In genomic region chr10:102394079-102394800, GRCh38 we compare ENCODE assay signal across 8 cellular contexts. TPM values are rescaled to one million over a fixed set of nuclear protein-coding genes. Genes with fewer than 3 reads are reported as not detected.
A peak's percentile ranks its signal among the peaks of the same experiment; 100 is the strongest.
DNase-seq lines count a peak whose midpoint lies in the region; ATAC-seq and TF ChIP-seq lines count a peak whose summit lies in the region.

No MANE protein-coding gene starts in this region.

- peaks cover 18% of the 10 kb centered on the region for H3K36me3 Mint-ChIP-seq in activated CD4-positive, alpha-beta T cell treated with anti-CD3 and anti-CD28 coated beads, Interleukin-2, amount 10 ng/mL, durations not matched to agents 7 days and 5 days (ENCODE audit: low read depth)

- POLR2A ChIA-PET in activated CD4-positive, alpha-beta T cell treated with anti-CD3 and anti-CD28 coated beads, Interleukin-2, amount 10 ng/mL, durations not matched to agents 7 days and 5 days (lab: Charles Lee) = interaction anchor here (0.6 kb wide), 2 partner anchors 63 to 1098 kb away, joined by 3 to 5 read pairs; no protein-coding TSS in a partner anchor

- ATAC-seq in GM18520 (IDR thresholded peaks at IDR 0.05; ENCODE audit: unreplicated experiment) = peak; percentile 72
- peak; percentile 64 for ATAC-seq in HG03060 (IDR thresholded peaks at IDR 0.05; ENCODE audit: low read depth, unreplicated experiment)

- under 1% methylated on average over 71 of the region's 71 CpGs for WGBS in liver

- H3K27ac Mint-ChIP-seq in activated CD4-positive, alpha-beta T cell treated with anti-CD3 and anti-CD28 coated beads, Interleukin-2, amount 10 ng/mL, durations not matched to agents 7 days and 5 days = peak overlapping the region; percentile 96

- H3K4me3 Mint-ChIP-seq in activated CD4-positive, alpha-beta T cell treated with anti-CD3 and anti-CD28 coated beads, Interleukin-2, amount 10 ng/mL, durations not matched to agents 7 days and 5 days = peak overlapping the region; percentile 92

- H3K9me3 ChIP-seq in liver (ENCODE audit: control insufficient read depth in 4 of 4, low read length in 3 of 4) = no peaks in the 10 kb centered on the region

- peaks cover 45% of the 10 kb centered on the region for H3K4me1 Mint-ChIP-seq in activated CD4-positive, alpha-beta T cell treated with anti-CD3 and anti-CD28 coated beads, Interleukin-2, amount 10 ng/mL, durations not matched to agents 7 days and 5 days

- CTCF ChIA-PET in activated CD4-positive, alpha-beta T cell treated with anti-CD3 and anti-CD28 coated beads, Interleukin-2, amount 10 ng/mL, durations not matched to agents 7 days and 5 days (lab: Charles Lee) = interaction anchor here (0.7 to 9.2 kb wide), 29 partner anchors 9 to 257 kb away, joined by 3 to 118 read pairs (median 7); partner anchors contain the start of genes ACTR1A, C10orf95, CUEDC2 and ELOVL3

- peaks cover 0 to 8% (median 1%) of the 10 kb centered on the region in 4 donors for H3K36me3 ChIP-seq in liver (ENCODE audit: control insufficient read depth in 4 of 4, insufficient read depth in 3 of 4, low read depth in 1 of 4, low read length in 3 of 4)

- peak; percentile 84 to 86 for TF ChIP-seq RAD21 in liver (IDR thresholded peaks at IDR 0.05)

- no peak for TF ChIP-seq CTCF in liver (IDR thresholded peaks at IDR 0.05; ENCODE audit: low read depth, low read length, missing input control)

- H3K27me3 Mint-ChIP-seq in activated CD4-positive, alpha-beta T cell treated with anti-CD3 and anti-CD28 coated beads, Interleukin-2, amount 10 ng/mL, durations not matched to agents 7 days and 5 days = no peaks in the 10 kb centered on the region

- H3K4me3 ChIP-seq in liver (ENCODE audit: low read depth in 1 of 3, low read length in 3 of 3) = peak overlapping the region; percentile 84 to 92 (median 87)

- H3K9me3 Mint-ChIP-seq in activated CD4-positive, alpha-beta T cell treated with anti-CD3 and anti-CD28 coated beads, Interleukin-2, amount 10 ng/mL, durations not matched to agents 7 days and 5 days = no peaks in the 10 kb centered on the region

- peak overlapping the region; percentile 57 to 82 for H3K9ac ChIP-seq in liver (ENCODE audit: low read depth in 1 of 2, low read length in 2 of 2)

- H3K27me3 ChIP-seq in liver (ENCODE audit: control insufficient read depth in 4 of 4, insufficient read depth in 4 of 4, low read length in 3 of 4) = no peaks in the 10 kb centered on the region

- H3K27ac ChIP-seq in liver (ENCODE audit: low read depth in 1 of 2, low read length in 2 of 2) = peak overlapping the region; percentile 96 to 99

- H3K4me1 ChIP-seq in liver (ENCODE audit: control insufficient read depth in 4 of 4, insufficient read depth in 4 of 4, low read length in 3 of 4) = peaks cover 11 to 30% (median 15%) of the 10 kb centered on the region in 4 donors

- DNase-seq in AG08395 (ENCODE audit: low spot score) (peak; percentile 95), NCI-H510A (lab: John Stamatoyannopoulos, UW) (peak; percentile 76), dedifferentiated amniotic fluid mesenchymal stem cell (ENCODE audit: extremely low spot score) (peak; percentile 92)
- peak; percentile 98 for DNase-seq in activated CD4-positive, alpha-beta T cell treated with anti-CD3 and anti-CD28 coated beads, Interleukin-2, amount 10 ng/mL, durations not matched to agents 7 days and 5 days
- peak; percentile 98 for DNase-seq in stimulated activated CD4-positive, alpha-beta T cell treated with anti-CD3 and anti-CD28 coated beads, Interleukin-4, amount 100 ng/mL, for 1 hour

TF ChIP-seq in liver, 16 proteins besides CTCF, POLR2A, EP300 and RAD21:
- peak in 1 of 2 donors; percentile 67 for TF ChIP-seq GABPA (IDR thresholded peaks at IDR 0.05 in 1 of 2, conservative IDR thresholded peaks at IDR 0.05 in 1 of 2)
- no peak for TF ChIP-seq HNF4G (IDR thresholded peaks at IDR 0.05)
- peak; percentile 52 for TF ChIP-seq NR2F2 (IDR thresholded peaks at IDR 0.05)
- TF ChIP-seq FOXA1 (IDR thresholded peaks at IDR 0.05) = no peak
- peak; percentile 66 for TF ChIP-seq SP1 (IDR thresholded peaks at IDR 0.05)
- TF ChIP-seq, protein P1, sequence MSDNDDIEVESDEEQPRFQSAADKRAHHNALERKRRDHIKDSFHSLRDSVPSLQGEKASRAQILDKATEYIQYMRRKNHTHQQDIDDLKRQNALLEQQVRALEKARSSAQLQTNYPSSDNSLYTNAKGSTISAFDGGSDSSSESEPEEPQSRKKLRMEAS (IDR thresholded peaks at IDR 0.05) = peak; percentile 71
- TF ChIP-seq ZBTB33 (IDR thresholded peaks at IDR 0.05) = no peak
- peak; percentile 83 for TF ChIP-seq TAF1 (conservative IDR thresholded peaks at IDR 0.05)
- no peak for TF ChIP-seq ATF3 (IDR thresholded peaks at IDR 0.05)
- TF ChIP-seq HNF4A (conservative IDR thresholded peaks at IDR 0.05) = peak; percentile 5 to 12
- peak; percentile 80 for TF ChIP-seq YY1 (IDR thresholded peaks at IDR 0.05)
- TF ChIP-seq, protein P2, sequence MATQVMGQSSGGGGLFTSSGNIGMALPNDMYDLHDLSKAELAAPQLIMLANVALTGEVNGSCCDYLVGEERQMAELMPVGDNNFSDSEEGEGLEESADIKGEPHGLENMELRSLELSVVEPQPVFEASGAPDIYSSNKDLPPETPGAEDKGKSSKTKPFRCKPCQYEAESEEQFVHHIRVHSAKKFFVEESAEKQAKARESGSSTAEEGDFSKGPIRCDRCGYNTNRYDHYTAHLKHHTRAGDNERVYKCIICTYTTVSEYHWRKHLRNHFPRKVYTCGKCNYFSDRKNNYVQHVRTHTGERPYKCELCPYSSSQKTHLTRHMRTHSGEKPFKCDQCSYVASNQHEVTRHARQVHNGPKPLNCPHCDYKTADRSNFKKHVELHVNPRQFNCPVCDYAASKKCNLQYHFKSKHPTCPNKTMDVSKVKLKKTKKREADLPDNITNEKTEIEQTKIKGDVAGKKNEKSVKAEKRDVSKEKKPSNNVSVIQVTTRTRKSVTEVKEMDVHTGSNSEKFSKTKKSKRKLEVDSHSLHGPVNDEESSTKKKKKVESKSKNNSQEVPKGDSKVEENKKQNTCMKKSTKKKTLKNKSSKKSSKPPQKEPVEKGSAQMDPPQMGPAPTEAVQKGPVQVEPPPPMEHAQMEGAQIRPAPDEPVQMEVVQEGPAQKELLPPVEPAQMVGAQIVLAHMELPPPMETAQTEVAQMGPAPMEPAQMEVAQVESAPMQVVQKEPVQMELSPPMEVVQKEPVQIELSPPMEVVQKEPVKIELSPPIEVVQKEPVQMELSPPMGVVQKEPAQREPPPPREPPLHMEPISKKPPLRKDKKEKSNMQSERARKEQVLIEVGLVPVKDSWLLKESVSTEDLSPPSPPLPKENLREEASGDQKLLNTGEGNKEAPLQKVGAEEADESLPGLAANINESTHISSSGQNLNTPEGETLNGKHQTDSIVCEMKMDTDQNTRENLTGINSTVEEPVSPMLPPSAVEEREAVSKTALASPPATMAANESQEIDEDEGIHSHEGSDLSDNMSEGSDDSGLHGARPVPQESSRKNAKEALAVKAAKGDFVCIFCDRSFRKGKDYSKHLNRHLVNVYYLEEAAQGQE (IDR thresholded peaks at IDR 0.05) = peak; percentile 53
- TF ChIP-seq EGR1 (IDR thresholded peaks at IDR 0.05; ENCODE audit: low read depth in 2 of 2) = peak; percentile 66 to 78
- TF ChIP-seq RXRA (IDR thresholded peaks at IDR 0.05) = peak in 1 of 2 donors; percentile 29
- TF ChIP-seq JUND (IDR thresholded peaks at IDR 0.05) = peak; percentile 23 to 54
- TF ChIP-seq FOXA2 (IDR thresholded peaks at IDR 0.05) = no peak

RNA-seq across cellular contexts. Expression of gene NFKB2, which starts 1.3 kb away (rescaled TPM):
- 10 to 100 TPM; 74.8 to 81.8 TPM for total RNA-seq in activated CD4-positive, alpha-beta T cell treated with anti-CD3 and anti-CD28 coated beads, Interleukin-2, amount 10 ng/mL, durations not matched to agents 7 days and 5 days
- 1 to 10 TPM; 7.1 to 8.5 TPM for total RNA-seq in liver
- polyA plus RNA-seq in liver = 1 to 10 TPM; 1.8 to 7.2 TPM

RNA-seq across cellular contexts. Expression of gene PSD, which starts 24.3 kb away (rescaled TPM):
- 1 to 10 TPM; 1.4 to 1.6 TPM for total RNA-seq in activated CD4-positive, alpha-beta T cell treated with anti-CD3 and anti-CD28 coated beads, Interleukin-2, amount 10 ng/mL, durations not matched to agents 7 days and 5 days
- total RNA-seq in liver = under 1 TPM; 0.56 to 0.59 TPM
- polyA plus RNA-seq in liver = 1 to 10 TPM in 1 of 2 donors, under 1 TPM in 1; 0.84 to 1.3 TPM

RNA-seq across cellular contexts. Expression of gene FBXL15, which starts 26.4 kb away (rescaled TPM):
- total RNA-seq in activated CD4-positive, alpha-beta T cell treated with anti-CD3 and anti-CD28 coated beads, Interleukin-2, amount 10 ng/mL, durations not matched to agents 7 days and 5 days = 10 to 100 TPM in 1 of 2 experiments, 1 to 10 TPM in 1; 8.7 to 11.2 TPM
- total RNA-seq in liver = 1 to 10 TPM; 4.4 to 5.8 TPM
- polyA plus RNA-seq in liver = 10 to 100 TPM; 14.3 to 14.4 TPM

RNA-seq across cellular contexts. Expression of gene CUEDC2, which starts 38.1 kb away (rescaled TPM):
- total RNA-seq in activated CD4-positive, alpha-beta T cell treated with anti-CD3 and anti-CD28 coated beads, Interleukin-2, amount 10 ng/mL, durations not matched to agents 7 days and 5 days = 10 to 100 TPM; 63.6 to 68.9 TPM
- total RNA-seq in liver = 10 to 100 TPM; 14.4 to 14.6 TPM
- polyA plus RNA-seq in liver = 10 to 100 TPM; 33.6 to 36.1 TPM

RNA-seq across cellular contexts. Expression of gene C10orf95, which starts 57.1 kb away (rescaled TPM):
- under 1 TPM in 1 of 2 experiments, not detected in 1; 0.17 TPM for total RNA-seq in activated CD4-positive, alpha-beta T cell treated with anti-CD3 and anti-CD28 coated beads, Interleukin-2, amount 10 ng/mL, durations not matched to agents 7 days and 5 days
- total RNA-seq in liver = under 1 TPM in 1 of 2 donors, not detected in 1; 0.09 TPM
- under 1 TPM in 1 of 2 donors, not detected in 1; 0.24 TPM for polyA plus RNA-seq in liver

Comparison
In these comparisons a context has a peak if more than half of its experiments do, and no peak if none do; other contexts are left out.
1. Peak in every context shown above with its lines: DNase-seq, ATAC-seq, H3K4me3 ChIP-seq and H3K27ac ChIP-seq.
2. RNA of gene NFKB2, which starts 1.3 kb away (total RNA-seq): 74.8 to 81.8 TPM in activated CD4-positive, alpha-beta T cell treated with anti-CD3 and anti-CD28 coated beads, Interleukin-2, amount 10 ng/mL, durations not matched to agents 7 days and 5 days; 7.1 to 8.5 TPM in liver; every median in the first group is over 4 times any median in the second.